ENCODE assay signal across 1 cellular context in genomic region chr16:4298761-4299522, GRCh38.
TF ChIP-seq lines count a peak whose summit lies in the region.

No MANE protein-coding gene starts in this region.

TF ChIP-seq in H1, 55 proteins besides CTCF, POLR2A, EP300 and RAD21:
- TF ChIP-seq TCF12 (IDR thresholded peaks at IDR 0.05; ENCODE audit: low read depth, low read length) (0 out of 2 replicates have a peak, but pooled peaks have one; percentile 10), SIN3A (conservative IDR thresholded peaks at IDR 0.05 in 1 of 2, IDR thresholded peaks at IDR 0.05 in 1 of 2; ENCODE audit: low read depth in 1 of 2, low read length in 2 of 2) (0 out of 4 replicates have a peak, but pooled peaks have one; percentile 35 to 58), TEAD4 (IDR thresholded peaks at IDR 0.05; ENCODE audit: low read depth, low read length) (peak; percentile 87), RXRA (IDR thresholded peaks at IDR 0.05; ENCODE audit: insufficient read depth, low read depth, low read length) (no peak), KDM1A (IDR thresholded peaks at IDR 0.05; ENCODE audit: borderline replicate concordance, low read length) (0 out of 2 replicates have a peak, but pooled peaks have one; percentile 16)
